14 cellular contexts compared by ENCODE assay signal in genomic region chr10:124706876-124707516, GRCh38. TPM values are rescaled to one million over a fixed set of nuclear protein-coding genes. Genes with fewer than 3 reads are reported as not detected.
A peak's percentile ranks its signal among the peaks of the same experiment; 100 is the strongest.
DNase-seq lines count a peak whose midpoint lies in the region; ATAC-seq and TF ChIP-seq lines count a peak whose summit lies in the region.
"Had no signal": no experiment of that assay in that cellular context is flagged by ENCODE, and none has a peak within 500 bp of the region (broad histone marks: within the 10 kb centered on the region; RNA-seq: fewer than 3 reads in every experiment).

No MANE protein-coding gene starts in this region.

- 78% methylated on average over 6 of the region's 6 CpGs; no CpG with 5 or more reads in 1 of the 2 donors for WGBS in transverse colon (ENCODE audit: low coverage in 1 of 2), 2 donors
- 50% methylated on average over 6 of the region's 6 CpGs for WGBS in prostate gland

- no peak for DNase-seq in activated naive CD4-positive, alpha-beta T cell treated with anti-CD3 and anti-CD28 coated beads, Interleukin-2, amount 10 ng/mL, durations not matched to agents 7 days and 5 days
- no peak for DNase-seq in activated naive CD4-positive, alpha-beta T cell treated with anti-CD3 and anti-CD28 coated beads, Interleukin-2, amount 50 U/mL, for 72 hours (ENCODE audit: low spot score in 2 of 2)
- DNase-seq in transverse colon (no peak), prostate gland (ENCODE audit: low spot score) (no peak), HAP-1 (ENCODE audit: low spot score in 2 of 2) (no peak), NCI-H2107 (lab: John Stamatoyannopoulos, UW) (no peak)
- DNase-seq: ACHN; activated CD4-positive, alpha-beta T cell treated with anti-CD3 and anti-CD28 coated beads, Interleukin-2, amount 50 U/mL, for 48 hours; DMS79; HFFc6; NCI-H1694 treated with DMSO at 0.1 percent for 48 hours; SW 1271 had no signal

- TF ChIP-seq CTCF in brain (conservative IDR thresholded peaks at IDR 0.05) (no peak), transverse colon (IDR thresholded peaks at IDR 0.05) (no peak), prostate gland (IDR thresholded peaks at IDR 0.05) (no peak)

- H3K4me1 Mint-ChIP-seq in activated naive CD4-positive, alpha-beta T cell treated with anti-CD3 and anti-CD28 coated beads, Interleukin-2, amount 10 ng/mL, durations not matched to agents 7 days and 5 days = peaks cover 91% of the 10 kb centered on the region
- peaks cover 98% of the 10 kb centered on the region for H3K4me1 Mint-ChIP-seq in brain

- H3K27ac Mint-ChIP-seq in activated naive CD4-positive, alpha-beta T cell treated with anti-CD3 and anti-CD28 coated beads, Interleukin-2, amount 10 ng/mL, durations not matched to agents 7 days and 5 days = peak overlapping the region; percentile 7
- H3K27ac Mint-ChIP-seq in activated naive CD4-positive, alpha-beta T cell treated with anti-CD3 and anti-CD28 coated beads, Interleukin-2, amount 50 U/mL, for 72 hours = peak overlapping the region in 1 of 2 donors; percentile 34
- H3K27ac Mint-ChIP-seq in brain = peak overlapping the region in 4 of 5 experiments; percentile 53 to 98 (median 71)
- H3K27ac Mint-ChIP-seq: HFFc6 had no signal

- H3K27me3 ChIP-seq in mucosa of rectum (ENCODE audit: control insufficient read depth in 2 of 2, insufficient read depth in 2 of 2, low read length in 2 of 2) (no peaks in the 10 kb centered on the region), transverse colon (no peaks in the 10 kb centered on the region), prostate gland (replicated peaks; ENCODE audit: insufficient read depth) (no peaks in the 10 kb centered on the region), HAP-1 (ENCODE audit: low read depth) (no peaks in the 10 kb centered on the region)

- peaks cover 26 to 37% of the 10 kb centered on the region in 2 donors for H3K36me3 ChIP-seq in mucosa of rectum (ENCODE audit: control insufficient read depth in 2 of 2, insufficient read depth in 2 of 2, low read length in 2 of 2)
- H3K36me3 ChIP-seq in transverse colon = no peaks in the 10 kb centered on the region
- no peaks in the 10 kb centered on the region for H3K36me3 ChIP-seq in prostate gland
- peaks cover 24% of the 10 kb centered on the region for H3K36me3 ChIP-seq in HAP-1 (replicated peaks)

- no peaks in the 10 kb centered on the region for H3K9me3 Mint-ChIP-seq in activated naive CD4-positive, alpha-beta T cell treated with anti-CD3 and anti-CD28 coated beads, Interleukin-2, amount 10 ng/mL, durations not matched to agents 7 days and 5 days
- H3K9me3 Mint-ChIP-seq in activated naive CD4-positive, alpha-beta T cell treated with anti-CD3 and anti-CD28 coated beads, Interleukin-2, amount 50 U/mL, for 72 hours = no peaks in the 10 kb centered on the region
- H3K9me3 Mint-ChIP-seq in brain = no peaks in the 10 kb centered on the region
- H3K9me3 Mint-ChIP-seq: HFFc6 had no signal

- no peak for TF ChIP-seq EP300 in transverse colon (IDR thresholded peaks at IDR 0.05; ENCODE audit: low read depth)

- intact Hi-C loops in transverse colon (cut with DNase I; ENCODE audit: low total_unique reads) = no loop called here
- intact Hi-C loops in prostate gland (cut with DNase I) = no loop called here

- peaks cover 53% of the 10 kb centered on the region for H3K36me3 Mint-ChIP-seq in activated naive CD4-positive, alpha-beta T cell treated with anti-CD3 and anti-CD28 coated beads, Interleukin-2, amount 10 ng/mL, durations not matched to agents 7 days and 5 days
- peaks cover 2 to 4% of the 10 kb centered on the region in 2 donors for H3K36me3 Mint-ChIP-seq in activated naive CD4-positive, alpha-beta T cell treated with anti-CD3 and anti-CD28 coated beads, Interleukin-2, amount 50 U/mL, for 72 hours
- H3K36me3 Mint-ChIP-seq in brain = peaks cover 38% of the 10 kb centered on the region

- H3K4me3 ChIP-seq in mucosa of rectum (ENCODE audit: low read length in 2 of 2) (no peak overlapping the region), transverse colon (no peak overlapping the region), prostate gland (no peak overlapping the region), HAP-1 (no peak overlapping the region)

- in situ Hi-C loops in transverse colon (cut with MboI; ENCODE audit: low pct_ligation_motif_present in 1 of 4, low pct_unique_long_range_greater_than_20kb in 1 of 4, low sequenced_read_pairs in 3 of 4) = no loop called here
- in situ Hi-C loops in HAP-1 (cut with MboI; ENCODE audit: low sequenced_read_pairs) = no loop called here

- H3K4me3 Mint-ChIP-seq in activated naive CD4-positive, alpha-beta T cell treated with anti-CD3 and anti-CD28 coated beads, Interleukin-2, amount 10 ng/mL, durations not matched to agents 7 days and 5 days = no peak overlapping the region
- H3K4me3 Mint-ChIP-seq in brain = no peak overlapping the region
- H3K4me3 Mint-ChIP-seq: HFFc6 had no signal

- H3K27ac ChIP-seq in mucosa of rectum (ENCODE audit: low read depth in 2 of 2, low read length in 2 of 2) = peak overlapping the region; percentile 25 to 28
- peak overlapping the region; percentile 76 to 81 (median 79) for H3K27ac ChIP-seq in transverse colon
- peak overlapping the region in 1 of 2 donors; percentile 25 for H3K27ac ChIP-seq in prostate gland

- CTCF ChIA-PET in activated naive CD4-positive, alpha-beta T cell treated with anti-CD3 and anti-CD28 coated beads, Interleukin-2, amount 10 ng/mL, durations not matched to agents 7 days and 5 days (lab: Charles Lee) = interaction anchor here (1.1 to 7.8 kb wide), 5 partner anchors 8 to 167 kb away, joined by 3 to 60 read pairs (median 4); no protein-coding TSS in a partner anchor

- ATAC-seq in activated naive CD4-positive, alpha-beta T cell treated with anti-CD3 and anti-CD28 coated beads, Interleukin-2, amount 50 U/mL, for 72 hours = no peak

- no peaks in the 10 kb centered on the region for H3K27me3 Mint-ChIP-seq in activated naive CD4-positive, alpha-beta T cell treated with anti-CD3 and anti-CD28 coated beads, Interleukin-2, amount 10 ng/mL, durations not matched to agents 7 days and 5 days
- no peaks in the 10 kb centered on the region for H3K27me3 Mint-ChIP-seq in brain

- H3K4me1 ChIP-seq in mucosa of rectum (ENCODE audit: control insufficient read depth in 2 of 2, insufficient read depth in 2 of 2, low read length in 2 of 2) (peaks cover 65 to 71% of the 10 kb centered on the region in 2 donors), transverse colon (peaks cover 73 to 91% (median 78%) of the 10 kb centered on the region in 4 donors), prostate gland (replicated peaks) (peaks cover 23% of the 10 kb centered on the region), HAP-1 (no peaks in the 10 kb centered on the region)

- H3K9ac ChIP-seq in mucosa of rectum (ENCODE audit: low read depth in 1 of 2, low read length in 2 of 2) = peak overlapping the region in 1 of 2 donors; percentile 28

- H3K9me3 ChIP-seq in mucosa of rectum (ENCODE audit: control insufficient read depth in 2 of 2, low read length in 2 of 2) = no peaks in the 10 kb centered on the region
- H3K9me3 ChIP-seq in transverse colon = no peaks in the 10 kb centered on the region
- H3K9me3 ChIP-seq in prostate gland = no peaks in the 10 kb centered on the region
- no peaks in the 10 kb centered on the region for H3K9me3 ChIP-seq in HAP-1

- no peak for TF ChIP-seq POLR2A in transverse colon (IDR thresholded peaks at IDR 0.05)
- no peak for TF ChIP-seq POLR2A in prostate gland (IDR thresholded peaks at IDR 0.05)

RNA-seq across cellular contexts. Expression of gene FAM53B, which starts 37.2 kb away (rescaled TPM):
- total RNA-seq in activated naive CD4-positive, alpha-beta T cell treated with anti-CD3 and anti-CD28 coated beads, Interleukin-2, amount 50 U/mL, for 72 hours = 10 to 100 TPM in 1 of 2 donors, 1 to 10 TPM in 1; 6.1 to 11.8 TPM
- 25.9 TPM for polyA plus RNA-seq in brain (ENCODE audit: insufficient read depth, low read depth, low replicate concordance)
- total RNA-seq in transverse colon (100 to 1,000 TPM in 1 of 4 donors, 10 to 100 TPM in 3; 41.0 to 110 (median 50.0) TPM), prostate gland (100 to 1,000 TPM in 1 of 2 donors, 10 to 100 TPM in 1; 28.9 to 101 TPM)
